Comparison of ENCODE assay signal across 10 cellular contexts in the genomic region with DNA sequence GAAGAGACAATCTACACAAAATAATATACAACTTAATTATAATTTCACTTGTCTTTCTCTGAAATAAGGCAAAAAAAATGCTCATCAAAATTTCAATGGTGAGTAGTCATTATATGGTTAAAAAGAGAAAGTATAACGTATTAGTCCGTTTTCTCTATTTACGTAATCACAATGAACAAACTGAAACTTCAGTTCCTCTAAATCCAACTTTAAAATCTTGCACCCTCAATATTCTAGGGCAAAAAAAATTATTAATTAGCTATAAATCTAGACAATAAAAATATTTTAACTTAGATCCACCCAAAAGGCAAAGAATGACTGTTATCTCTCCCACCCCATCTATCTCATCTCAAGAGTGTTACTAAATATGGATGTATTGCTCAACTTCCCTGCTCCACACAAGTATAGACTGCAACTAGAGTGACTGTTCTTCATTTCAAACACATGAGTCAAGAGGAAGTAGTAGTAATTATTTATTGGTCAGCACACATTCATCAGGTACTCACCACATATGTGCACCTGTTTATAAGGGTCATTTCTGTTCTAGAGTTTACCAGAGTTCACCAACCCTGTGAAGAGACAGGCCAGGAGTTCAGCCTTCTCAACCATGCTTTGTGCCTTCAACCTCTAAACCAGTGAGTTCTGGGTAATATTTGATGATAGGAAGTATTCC. TPM values are rescaled to one million over a fixed set of nuclear protein-coding genes. Genes with fewer than 3 reads are reported as not detected.
DNase-seq lines count a peak whose midpoint lies in the region; ATAC-seq, FAIRE-seq and TF ChIP-seq lines count a peak whose summit lies in the region.
"Had no signal": no experiment of that assay in that cellular context is flagged by ENCODE, and none has a peak within 500 bp of the region (broad histone marks: within the 10 kb centered on the region; RNA-seq: fewer than 3 reads in every experiment).

No MANE protein-coding gene starts in this region.

- FAIRE-seq in bronchial epithelial cell (lab: Jason Lieb, UNC): no peak
- FAIRE-seq: endometrium, GM18507 had no signal

- H3K79me2 ChIP-seq in GM23248 (ENCODE audit: insufficient read depth): peaks cover 38% of the 10 kb centered on the region

- H3K27me3 Mint-ChIP-seq in natural killer cell (ENCODE audit: low read depth in 2 of 2): no peaks in the 10 kb centered on the region

- no peak for TF ChIP-seq CTCF in bronchial epithelial cell (IDR thresholded peaks at IDR 0.05; ENCODE audit: insufficient read depth, low read length, severe bottlenecking)
- TF ChIP-seq CTCF in natural killer cell (IDR thresholded peaks at IDR 0.05): no peak

- peak overlapping the region; percentile 55 for H3K4me3 Mint-ChIP-seq in natural killer cell

- H3K4me2 ChIP-seq in GM23248 (ENCODE audit: unreplicated experiment): peak overlapping the region; percentile 59

- H3K4me1 ChIP-seq in GM23248 (ENCODE audit: insufficient read depth): peaks cover 26% of the 10 kb centered on the region

- H3K4me3 ChIP-seq in GM23248 (peak overlapping the region; percentile 61), bronchial epithelial cell (ENCODE audit: low read depth, low read length) (no peak overlapping the region)

- no peaks in the 10 kb centered on the region for H3K9me2 ChIP-seq in GM23248 (ENCODE audit: insufficient read depth)

- no peaks in the 10 kb centered on the region for H3K9me3 Mint-ChIP-seq in natural killer cell

- no peaks in the 10 kb centered on the region for H3K36me3 ChIP-seq in GM23248 (ENCODE audit: low read depth)
- H3K36me3 ChIP-seq in bronchial epithelial cell (ENCODE audit: control insufficient read depth, insufficient read depth, low read length): no peaks in the 10 kb centered on the region

- H3K27ac Mint-ChIP-seq in natural killer cell: peak overlapping the region; percentile 27 to 84

- peak; percentile 80 to 86 (median 83) for ATAC-seq in natural killer cell

- H3K27me3 ChIP-seq in GM23248 (replicated peaks; ENCODE audit: insufficient read depth) (no peaks in the 10 kb centered on the region), bronchial epithelial cell (ENCODE audit: control insufficient read depth, insufficient read depth, low read length) (no peaks in the 10 kb centered on the region)

- DNase-seq in AG08395 (ENCODE audit: low spot score) (peak; percentile 85), GM23248 (peak; percentile 89), NCI-H510A (lab: John Stamatoyannopoulos, UW) (peak; percentile 34), bronchial epithelial cell (ENCODE audit: low read depth) (peak; percentile 99), natural killer cell (no peak), T1000 (lab: John Stamatoyannopoulos, UW) (no peak), NCI-H748 (lab: John Stamatoyannopoulos, UW; ENCODE audit: unreplicated experiment) (no peak), NCI-H345 (lab: John Stamatoyannopoulos, UW) (no peak)

- H4K20me1 ChIP-seq in GM23248 (ENCODE audit: insufficient read depth): no peaks in the 10 kb centered on the region; the same call in 1 of the 2 replicates

- in situ Hi-C loops in GM23248 (cut with MboI): no loop called here

- H3K9me3 ChIP-seq in GM23248 (ENCODE audit: low read depth): no peaks in the 10 kb centered on the region

- peaks cover 86 to 90% of the 10 kb centered on the region in 2 donors for H3K4me1 Mint-ChIP-seq in natural killer cell

- H3K9ac ChIP-seq in GM23248: no peak overlapping the region

- intact Hi-C loops in natural killer cell (cut with micrococcal nuclease): loop anchor here (2.0 to 5.0 kb wide), 2 partner anchors 16 to 36 kb away; a partner anchor contains a TSS

- 15 to 19% methylated on average over 3 of the region's 3 CpGs for WGBS in GM23248 (ENCODE audit: low coverage in 1 of 2, low lambda C conversion rate in 2 of 2, missing lambda C conversion rate in 2 of 2), 2 experiments

- H3K36me3 Mint-ChIP-seq in natural killer cell: no peaks in the 10 kb centered on the region

- peaks cover 17% of the 10 kb centered on the region for H3F3A ChIP-seq in GM23248 (ENCODE audit: insufficient read depth)

- H2AFZ ChIP-seq in GM23248: no peak overlapping the region

- H3K27ac ChIP-seq in GM23248: 0 out of 2 replicates have a peak overlapping the region, but pooled peaks have one; percentile 1

RNA-seq across cellular contexts. Expression of a gene that starts 36.4 kb away (rescaled TPM):
- total RNA-seq in GM23248 (2014; rRNA removed; shearing (Covaris generic)): 10.5 and 14.6 TPM in 2 replicates
- 2.5 and 3.2 TPM in 2 replicates for polyA plus RNA-seq in GM23248 (2016; fragmentation: Nextera tagmentation; extraction: Ambion mirVana)
- 15.4 and 20.3 TPM in 2 replicates for total RNA-seq in bronchial epithelial cell
- 10 to 100 TPM; 53.3 to 79.3 (median 66.6) TPM for total RNA-seq in natural killer cell

Comparison
In these comparisons a context has a peak if more than half of its experiments do, and no peak if none do; other contexts are left out.
1. DNase-seq: peak in AG08395 (single experiment), GM23248 (single experiment), NCI-H510A (single experiment) and bronchial epithelial cell (single experiment); none in natural killer cell (single experiment), T1000 (single experiment), NCI-H748 (single experiment) and NCI-H345 (single experiment).